ENCODE assay signal across 22 cellular contexts in genomic region chr17:74732042-74732846, GRCh38. TPM values are rescaled to one million over a fixed set of nuclear protein-coding genes. Genes with fewer than 3 reads are reported as not detected.
A peak's percentile ranks its signal among the peaks of the same experiment; 100 is the strongest.
DNase-seq lines count a peak whose midpoint lies in the region; ATAC-seq, FAIRE-seq and TF ChIP-seq lines count a peak whose summit lies in the region.
"Had no signal": no experiment of that assay in that cellular context is flagged by ENCODE, and none has a peak within 500 bp of the region (broad histone marks: within the 10 kb centered on the region; RNA-seq: fewer than 3 reads in every experiment).

No MANE protein-coding gene starts in this region.

- no peak for DNase-seq in GM12891 (ENCODE audit: insufficient read length, low spot score)
- DNase-seq in HEK293T (ENCODE audit: extremely low spot score) = no peak
- no peak for DNase-seq in H1 (ENCODE audit: low read depth in 1 of 2, low spot score in 2 of 2)
- DNase-seq in spleen = peak; percentile 66
- DNase-seq in heart left ventricle = no peak
- DNase-seq in erythroblast (lab: John Stamatoyannopoulos, UW) = no peak
- DNase-seq: BE2C; C1 segment of cervical spinal cord; CD4-positive, CD25-positive, alpha-beta regulatory T cell; COR-L47; DMS 273 treated with DMSO at 0.1 percent for 48 hours; DMS53; DND-41; EL; Kasumi-1; KG1 had no signal

- H3K79me1 ChIP-seq in H1 (ENCODE audit: low read depth, low read length) = peaks cover 3% of the 10 kb centered on the region; the same call in 1 of the 2 replicates

- H3K14ac ChIP-seq in H1 (ENCODE audit: insufficient read length) = no peak overlapping the region

- no peak for TF ChIP-seq POLR2A in GM12891 (IDR thresholded peaks at IDR 0.05; ENCODE audit: low read depth, low read length)
- TF ChIP-seq POLR2A in H1 (IDR thresholded peaks at IDR 0.05; ENCODE audit: control extremely low read depth in 1 of 2, low read depth in 2 of 2, low read length in 2 of 2) = no peak
- no peak for TF ChIP-seq POLR2A in spleen (IDR thresholded peaks at IDR 0.05)
- no peak for TF ChIP-seq POLR2A in heart left ventricle (IDR thresholded peaks at IDR 0.05)
- TF ChIP-seq POLR2A in erythroblast (IDR thresholded peaks at IDR 0.05; ENCODE audit: low read length) = no peak

- H2AK5ac ChIP-seq in H1 (ENCODE audit: low read depth, low read length) = 0 out of 2 replicates have a peak overlapping the region, but pooled peaks have one; percentile 9

- H3K9ac ChIP-seq in H1 (replicated peaks in 1 of 4; ENCODE audit: extremely low read depth in 1 of 4, low read depth in 3 of 4, low read length in 3 of 4) = peak overlapping the region in 1 of 4 experiments; percentile 13; a peak in 1 of 7 replicates

- peaks cover 0 to 7% of the 10 kb centered on the region in 2 experiments for H4K20me1 ChIP-seq in H1 (replicated peaks in 1 of 2; ENCODE audit: control insufficient read depth in 1 of 2, insufficient read depth in 2 of 2, low read length in 2 of 2)

- H4K8ac ChIP-seq in H1 (ENCODE audit: extremely low read depth, insufficient read depth, low read length) = no peak overlapping the region

- no peak overlapping the region for H3K4ac ChIP-seq in H1 (replicated peaks; ENCODE audit: insufficient read length, low read depth, low read length)

- TF ChIP-seq RAD21 in H1 (IDR thresholded peaks at IDR 0.05 in 1 of 2, conservative IDR thresholded peaks at IDR 0.05 in 1 of 2; ENCODE audit: low read depth in 2 of 2, low read length in 2 of 2) = no peak

- no peak overlapping the region for H4K91ac ChIP-seq in H1 (replicated peaks; ENCODE audit: insufficient read length, low read length)

- H2BK120ac ChIP-seq in H1 (replicated peaks; ENCODE audit: low read depth, low read length) = no peak overlapping the region

- peaks cover 0 to 9% of the 10 kb centered on the region in 2 experiments; a peak in 1 of 4 replicates for H3K9me3 ChIP-seq in H1 (ENCODE audit: insufficient read depth in 2 of 2, low read depth in 1 of 2, low read length in 1 of 2)
- H3K9me3 ChIP-seq in spleen = no peaks in the 10 kb centered on the region
- H3K9me3 ChIP-seq in heart left ventricle = no peaks in the 10 kb centered on the region
- H3K9me3 ChIP-seq: BE2C had no signal

- H3K4me3 ChIP-seq in H1 (ENCODE audit: extremely low read depth in 1 of 4, insufficient read depth in 2 of 4, low read depth in 3 of 4, low read length in 4 of 4) (no peak overlapping the region), spleen (no peak overlapping the region), heart left ventricle (no peak overlapping the region)

- H3K27me3 ChIP-seq in H1 (replicated peaks in 1 of 4; ENCODE audit: control insufficient read depth in 3 of 4, extremely low read depth in 1 of 4, insufficient read depth in 3 of 4, low read length in 3 of 4) (peaks cover 0 to 5% (median 2%) of the 10 kb centered on the region in 4 experiments; a peak in 4 of 7 replicates), spleen (replicated peaks in 1 of 7) (peaks cover 0 to 12% (median 0%) of the 10 kb centered on the region in 7 donors), heart left ventricle (peaks cover 2 to 26% (median 14%) of the 10 kb centered on the region in 9 donors)

- peaks cover 21% of the 10 kb centered on the region for H3K23me2 ChIP-seq in H1 (ENCODE audit: low read depth, low read length)

- H2BK20ac ChIP-seq in H1 (ENCODE audit: low read length) = no peak overlapping the region

- no peak overlapping the region for H3K4me2 ChIP-seq in H1 (ENCODE audit: insufficient read depth in 1 of 2, low read depth in 2 of 2, low read length in 2 of 2)

- no peak overlapping the region for H2AFZ ChIP-seq in H1 (ENCODE audit: low read length)

- peak overlapping the region; percentile 98 for H2BK12ac ChIP-seq in H1 (ENCODE audit: low read depth, low read length)

- no peaks in the 10 kb centered on the region for H3K79me2 ChIP-seq in H1 (ENCODE audit: control insufficient read depth in 1 of 2, insufficient read depth in 2 of 2, low read length in 2 of 2)

- no peak overlapping the region for H3K23ac ChIP-seq in H1 (ENCODE audit: insufficient read length)

- ATAC-seq in HG03097 (IDR thresholded peaks at IDR 0.05; ENCODE audit: low FRiP score, unreplicated experiment) (no peak), heart left ventricle (no peak)
- ATAC-seq: HCT116 had no signal

- H3K36me3 ChIP-seq in H1 (ENCODE audit: control insufficient read depth in 2 of 4, insufficient read depth in 4 of 4, low read length in 3 of 4) (no peaks in the 10 kb centered on the region), spleen (no peaks in the 10 kb centered on the region), heart left ventricle (no peaks in the 10 kb centered on the region)
- H3K36me3 ChIP-seq: BE2C had no signal

- H3K27ac ChIP-seq in H1 (ENCODE audit: low read depth, low read length) = no peak overlapping the region
- H3K27ac ChIP-seq in spleen = no peak overlapping the region
- no peak overlapping the region for H3K27ac ChIP-seq in heart left ventricle

- TF ChIP-seq EP300 in H1 (IDR thresholded peaks at IDR 0.05; ENCODE audit: borderline replicate concordance in 1 of 2, low read depth in 2 of 2, low read length in 2 of 2) = no peak

- POLR2A ChIA-PET in HEK293T (lab: Yijun Ruan, JAX) = no interaction called here
- POLR2A ChIA-PET in H1 (lab: Charles Lee; ENCODE audit: partially characterized antibody) = no interaction called here

- 0 out of 2 replicates have a peak overlapping the region, but pooled peaks have one; percentile 97 for H2BK15ac ChIP-seq in H1 (ENCODE audit: low read length)

- peak; percentile 87 for FAIRE-seq in GM12891 (lab: Jason Lieb, UNC)
- no peak for FAIRE-seq in H1 (lab: Jason Lieb, UNC)

- TF ChIP-seq CTCF in H1 (IDR thresholded peaks at IDR 0.05; ENCODE audit: control extremely low read depth in 1 of 3, insufficient read depth in 1 of 3, low read depth in 1 of 3, low read length in 3 of 3) = no peak
- TF ChIP-seq CTCF in spleen (IDR thresholded peaks at IDR 0.05 in 8 of 11, conservative IDR thresholded peaks at IDR 0.05 in 3 of 11) = no peak
- TF ChIP-seq CTCF in heart left ventricle (IDR thresholded peaks at IDR 0.05) = no peak

- intact Hi-C loops in spleen (cut with DNase I; ENCODE audit: low total_unique reads) = no loop called here
- intact Hi-C loops in heart left ventricle (cut with DNase I) = no loop called here

- H2BK5ac ChIP-seq in H1 (ENCODE audit: low read depth, low read length) = peak overlapping the region; percentile 60

- CTCF ChIA-PET in HEK293T (lab: Yijun Ruan, JAX) = no interaction called here
- CTCF ChIA-PET in H1 (lab: Charles Lee; ENCODE audit: partially characterized antibody) = interaction anchor here (0.6 to 0.9 kb wide), 2 partner anchors 23 to 96 kb away, joined by 3 to 5 read pairs; no protein-coding TSS in a partner anchor

- H3K18ac ChIP-seq in H1 (ENCODE audit: extremely low read depth, low read length) = no peak overlapping the region

- peak overlapping the region; percentile 90 for H3K56ac ChIP-seq in H1 (replicated peaks; ENCODE audit: insufficient read length, low read depth, low read length)

- peaks cover 0 to 7% (median 1%) of the 10 kb centered on the region in 4 experiments; a peak in 3 of 7 replicates for H3K4me1 ChIP-seq in H1 (replicated peaks in 1 of 4; ENCODE audit: control insufficient read depth in 3 of 4, insufficient read depth in 4 of 4, low read length in 3 of 4)
- H3K4me1 ChIP-seq in spleen = peaks cover 13 to 50% (median 37%) of the 10 kb centered on the region in 6 donors
- peaks cover 0 to 28% (median 7%) of the 10 kb centered on the region in 12 donors for H3K4me1 ChIP-seq in heart left ventricle
- H3K4me1 ChIP-seq: BE2C had no signal

- 82 to 98% methylated on average over 4 to 12 of the region's 12 CpGs for WGBS in H1 (ENCODE audit: extremely low coverage in 1 of 2, insufficient coverage in 1 of 2, insufficient read length in 1 of 2, insufficient replicate concordance in 2 of 2, low coverage in 1 of 2, low lambda C conversion rate in 2 of 2, missing lambda C conversion rate in 1 of 2), 2 experiments
- 68 to 82% (median 80%) methylated on average over 12 of the region's 12 CpGs for WGBS in spleen, 5 donors
- 73 to 81% (median 76%) methylated on average over 12 of the region's 12 CpGs for WGBS in heart left ventricle, 4 donors

- no peak overlapping the region for H4K5ac ChIP-seq in H1 (ENCODE audit: insufficient read length, low read depth, low read length)

RNA-seq across cellular contexts. Expression of gene RAB37, which starts 4.8 kb away (rescaled TPM):
- 8.5 TPM for polyA plus RNA-seq in GM12891 (2012; ENCODE audit: low read depth, missing spikeins)
- 5.2 and 5.5 TPM in 2 replicates for total RNA-seq in H1 (2021; fragmentation: NEBNext Ultra II Directional; extraction: Animal tissue kit (Norgen Biotek cat#: 25700))
- polyA plus RNA-seq in H1 (2011; rRNA removed) = 6.1 and 6.6 TPM in 2 replicates
- polyA plus RNA-seq in H1 (2011; cell fraction: cytosol; rRNA removed) = 9.7 TPM
- 13.3 TPM for polyA plus RNA-seq in H1 (2011; cell fraction: nucleus; rRNA removed)
- 5.0 to 7.8 TPM (median 6.5 TPM) in 4 replicates for polyA plus RNA-seq in H1 (2012, experiment 1 of 2)
- 4.2 TPM for polyA plus RNA-seq in H1 (2012, experiment 2 of 2)
- 6.1 TPM for polyA plus RNA-seq in H1 (2013, experiment 1 of 2)
- 5.8 TPM for polyA plus RNA-seq in H1 (2013, experiment 2 of 2)
- 4.4 and 12.4 TPM in 2 replicates for polyA minus RNA-seq in H1 (2011; rRNA and poly(A)+ RNA removed)
- 7.9 TPM for polyA minus RNA-seq in H1 (2011; cell fraction: cytosol; rRNA and poly(A)+ RNA removed)
- 2.7 TPM for polyA minus RNA-seq in H1 (2011; cell fraction: nucleus; rRNA and poly(A)+ RNA removed)
- 10 to 100 TPM; 17.4 to 29.2 (median 24.3) TPM for total RNA-seq in spleen
- 10 to 100 TPM; 16.6 to 37.6 (median 19.8) TPM for polyA plus RNA-seq in spleen
- 1 to 10 TPM in 8 of 9 donors, under 1 TPM in 1; 0.76 to 3.6 (median 1.7) TPM for total RNA-seq in heart left ventricle
- 1 to 10 TPM in 1 of 2 donors, under 1 TPM in 1; 0.83 to 2.0 TPM for polyA plus RNA-seq in heart left ventricle
- total RNA-seq: A172, H4 had no signal

RNA-seq across cellular contexts. Expression of gene NHERF1, which starts 16.2 kb away (rescaled TPM):
- 19.1 TPM for polyA plus RNA-seq in GM12891 (2012; ENCODE audit: low read depth, missing spikeins)
- total RNA-seq in H1 (2021; fragmentation: NEBNext Ultra II Directional; extraction: Animal tissue kit (Norgen Biotek cat#: 25700)) = 91.3 and 92.9 TPM in 2 replicates
- polyA plus RNA-seq in H1 (2011; rRNA removed) (99.2 and 140 TPM in 2 replicates), spleen (10 to 100 TPM; 28.7 to 51.8 (median 37.2) TPM), heart left ventricle (10 to 100 TPM in 1 of 2 donors, 1 to 10 TPM in 1; 7.5 to 37.7 TPM)
- 107 TPM for polyA plus RNA-seq in H1 (2011; cell fraction: cytosol; rRNA removed)
- 85.0 TPM for polyA plus RNA-seq in H1 (2011; cell fraction: nucleus; rRNA removed)
- polyA plus RNA-seq in H1 (2012, experiment 1 of 2) = 74.7 to 102 TPM (median 92.8 TPM) in 4 replicates
- polyA plus RNA-seq in H1 (2012, experiment 2 of 2) = 128 TPM
- 121 TPM for polyA plus RNA-seq in H1 (2013, experiment 1 of 2)
- polyA plus RNA-seq in H1 (2013, experiment 2 of 2) = 130 TPM
- polyA minus RNA-seq in H1 (2011; rRNA and poly(A)+ RNA removed) = 57.8 and 78.7 TPM in 2 replicates
- polyA minus RNA-seq in H1 (2011; cell fraction: cytosol; rRNA and poly(A)+ RNA removed) = 43.7 TPM
- polyA minus RNA-seq in H1 (2011; cell fraction: nucleus; rRNA and poly(A)+ RNA removed) = 26.3 TPM
- total RNA-seq in spleen (10 to 100 TPM; 41.9 to 85.6 (median 53.9) TPM), heart left ventricle (10 to 100 TPM; 11.6 to 42.2 (median 19.2) TPM)

RNA-seq across cellular contexts. Expression of gene CD300LF, which starts 19.5 kb away (rescaled TPM):
- not detected for polyA plus RNA-seq in GM12891 (2012; ENCODE audit: low read depth, missing spikeins)
- total RNA-seq in H1 (2021; fragmentation: NEBNext Ultra II Directional; extraction: Animal tissue kit (Norgen Biotek cat#: 25700)) = not detected in 2 replicates
- polyA plus RNA-seq in H1 (2011; rRNA removed) (not detected in 2 replicates), spleen (10 to 100 TPM; 13.1 to 30.6 (median 23.9) TPM), heart left ventricle (under 1 TPM; 0.15 to 0.61 TPM)
- not detected for polyA plus RNA-seq in H1 (2011; cell fraction: cytosol; rRNA removed)
- not detected for polyA plus RNA-seq in H1 (2011; cell fraction: nucleus; rRNA removed)
- polyA plus RNA-seq in H1 (2012, experiment 1 of 2) = not detected in 4 replicates
- polyA plus RNA-seq in H1 (2012, experiment 2 of 2) = not detected
- not detected for polyA plus RNA-seq in H1 (2013, experiment 1 of 2)
- polyA plus RNA-seq in H1 (2013, experiment 2 of 2) = not detected
- polyA minus RNA-seq in H1 (2011; rRNA and poly(A)+ RNA removed) = not detected in 2 replicates
- not detected for polyA minus RNA-seq in H1 (2011; cell fraction: cytosol; rRNA and poly(A)+ RNA removed)
- polyA minus RNA-seq in H1 (2011; cell fraction: nucleus; rRNA and poly(A)+ RNA removed) = not detected
- total RNA-seq in spleen (10 to 100 TPM; 29.5 to 45.8 (median 33.0) TPM), heart left ventricle (1 to 10 TPM in 2 of 9 donors, under 1 TPM in 5, not detected in 2; 0.20 to 7.0 (median 0.42) TPM)
- total RNA-seq: A172; CD8-positive, alpha-beta memory T cell; G401; H4 had no signal
- polyA plus RNA-seq: CD8-positive, alpha-beta memory T cell had no signal

RNA-seq across cellular contexts. Expression of gene NAT9, which starts 43.9 kb away (rescaled TPM):
- polyA plus RNA-seq in GM12891 (2012; ENCODE audit: low read depth, missing spikeins) = 32.7 TPM
- total RNA-seq in H1 (2021; fragmentation: NEBNext Ultra II Directional; extraction: Animal tissue kit (Norgen Biotek cat#: 25700)) = 40.6 and 42.7 TPM in 2 replicates
- polyA plus RNA-seq in H1 (2011; rRNA removed) (32.3 and 42.4 TPM in 2 replicates), spleen (10 to 100 TPM; 30.4 to 37.4 (median 33.2) TPM), heart left ventricle (10 to 100 TPM; 18.2 to 36.6 TPM)
- polyA plus RNA-seq in H1 (2011; cell fraction: cytosol; rRNA removed) = 67.6 TPM
- polyA plus RNA-seq in H1 (2011; cell fraction: nucleus; rRNA removed) = 198 TPM
- polyA plus RNA-seq in H1 (2012, experiment 1 of 2) = 49.1 to 72.7 TPM (median 58.9 TPM) in 4 replicates
- 32.4 TPM for polyA plus RNA-seq in H1 (2012, experiment 2 of 2)
- polyA plus RNA-seq in H1 (2013, experiment 1 of 2) = 28.5 TPM
- 24.6 TPM for polyA plus RNA-seq in H1 (2013, experiment 2 of 2)
- 39.6 and 41.7 TPM in 2 replicates for polyA minus RNA-seq in H1 (2011; rRNA and poly(A)+ RNA removed)
- polyA minus RNA-seq in H1 (2011; cell fraction: cytosol; rRNA and poly(A)+ RNA removed) = 18.8 TPM
- polyA minus RNA-seq in H1 (2011; cell fraction: nucleus; rRNA and poly(A)+ RNA removed) = 50.9 TPM
- total RNA-seq in spleen (10 to 100 TPM; 25.6 to 48.4 (median 41.5) TPM), heart left ventricle (10 to 100 TPM in 7 of 9 donors, 1 to 10 TPM in 2; 7.9 to 22.9 (median 17.1) TPM)
